Comparison of ENCODE assay signal across 10 cellular contexts in genomic region chr9:86766912-86767311, GRCh38.
DNase-seq lines count a peak whose midpoint lies in the region; TF ChIP-seq lines count a peak whose summit lies in the region.
"Had no signal": no experiment of that assay in that cellular context is flagged by ENCODE, and none has a peak within 500 bp of the region (broad histone marks: within the 10 kb centered on the region; RNA-seq: fewer than 3 reads in every experiment).

No MANE protein-coding gene starts in this region.

- H4K20me1 ChIP-seq in neural progenitor cell (ENCODE audit: low read depth), result no peaks in the 10 kb centered on the region

- no peaks in the 10 kb centered on the region for H3K36me3 ChIP-seq in neural progenitor cell
- H3K36me3 ChIP-seq: HAP-1 had no signal

- peaks cover 16% of the 10 kb centered on the region for H3K4me1 ChIP-seq in neural progenitor cell
- H3K4me1 ChIP-seq: HAP-1 had no signal

- H3K36me3 Mint-ChIP-seq in neural progenitor cell, result no peaks in the 10 kb centered on the region
- H3K36me3 Mint-ChIP-seq: activated naive CD8-positive, alpha-beta T cell treated with anti-CD3 and anti-CD28 coated beads, Interleukin-2, amount 10 ng/mL, durations not matched to agents 7 days and 5 days had no signal

- no peak overlapping the region for H3K4me3 Mint-ChIP-seq in neural progenitor cell
- H3K4me3 Mint-ChIP-seq: activated naive CD8-positive, alpha-beta T cell treated with anti-CD3 and anti-CD28 coated beads, Interleukin-2, amount 10 ng/mL, durations not matched to agents 7 days and 5 days had no signal

- H3K9me3 ChIP-seq in neural progenitor cell (ENCODE audit: low read depth), result no peaks in the 10 kb centered on the region
- H3K9me3 ChIP-seq: HAP-1 had no signal

- TF ChIP-seq CTCF in epithelial cell of esophagus (IDR thresholded peaks at IDR 0.05; ENCODE audit: insufficient read depth, low read depth, low read length, missing control alignments), result no peak
- no peak for TF ChIP-seq CTCF in neural progenitor cell (IDR thresholded peaks at IDR 0.05)

- no peak overlapping the region for H3K9ac ChIP-seq in neural progenitor cell

- H3K27ac ChIP-seq in neural progenitor cell, result no peak overlapping the region

- H3K9me3 Mint-ChIP-seq in neural progenitor cell, result peaks cover 4% of the 10 kb centered on the region
- H3K9me3 Mint-ChIP-seq: activated naive CD8-positive, alpha-beta T cell treated with anti-CD3 and anti-CD28 coated beads, Interleukin-2, amount 10 ng/mL, durations not matched to agents 7 days and 5 days had no signal

- DNase-seq in ELR (ENCODE audit: low read depth), result peak; percentile 97
- DNase-seq in NOMO-1 treated with DMSO at 0.1 percent for 48 hours (lab: John Stamatoyannopoulos, UW; ENCODE audit: unreplicated experiment), result peak; percentile 71
- peak; percentile 97 for DNase-seq in epithelial cell of esophagus (ENCODE audit: low read depth)
- peak; percentile 45 for DNase-seq in neural progenitor cell (ENCODE audit: low spot score)
- no peak for DNase-seq in hippocampal formation (lab: John Stamatoyannopoulos, UW)
- no peak for DNase-seq in NCI-H1105 (lab: John Stamatoyannopoulos, UW)
- DNase-seq in NCI-H1436 (lab: John Stamatoyannopoulos, UW), result no peak
- no peak for DNase-seq in 8988T
- DNase-seq: activated naive CD8-positive, alpha-beta T cell treated with anti-CD3 and anti-CD28 coated beads, Interleukin-2, amount 10 ng/mL, durations not matched to agents 7 days and 5 days had no signal

- H3K27me3 ChIP-seq in neural progenitor cell, result no peaks in the 10 kb centered on the region

- H2AFZ ChIP-seq in neural progenitor cell (replicated peaks), result no peak overlapping the region

- no peak overlapping the region for H3K4me3 ChIP-seq in epithelial cell of esophagus (ENCODE audit: low read length)
- no peak overlapping the region for H3K4me3 ChIP-seq in neural progenitor cell
- H3K4me3 ChIP-seq: HAP-1 had no signal

- no peak overlapping the region for H3K4me2 ChIP-seq in neural progenitor cell

- no peaks in the 10 kb centered on the region for H3F3A ChIP-seq in neural progenitor cell (ENCODE audit: low read depth)

- H3K4me1 Mint-ChIP-seq in neural progenitor cell, result peaks cover 16% of the 10 kb centered on the region
- H3K4me1 Mint-ChIP-seq: activated naive CD8-positive, alpha-beta T cell treated with anti-CD3 and anti-CD28 coated beads, Interleukin-2, amount 10 ng/mL, durations not matched to agents 7 days and 5 days had no signal

- H3K79me2 ChIP-seq in neural progenitor cell (ENCODE audit: low read depth), result no peaks in the 10 kb centered on the region

- H3K27me3 Mint-ChIP-seq in neural progenitor cell (ENCODE audit: insufficient read depth, low read depth), result peaks cover 8% of the 10 kb centered on the region
- H3K27me3 Mint-ChIP-seq: activated naive CD8-positive, alpha-beta T cell treated with anti-CD3 and anti-CD28 coated beads, Interleukin-2, amount 10 ng/mL, durations not matched to agents 7 days and 5 days had no signal

- H3K27ac Mint-ChIP-seq in neural progenitor cell, result no peak overlapping the region
- H3K27ac Mint-ChIP-seq: activated naive CD8-positive, alpha-beta T cell treated with anti-CD3 and anti-CD28 coated beads, Interleukin-2, amount 10 ng/mL, durations not matched to agents 7 days and 5 days had no signal

Comparison
In these comparisons a context has a peak if more than half of its experiments do, and no peak if none do; other contexts are left out.
1. DNase-seq: peak in ELR (single experiment), NOMO-1 treated with DMSO at 0.1 percent for 48 hours (single experiment), epithelial cell of esophagus (single experiment) and neural progenitor cell (single experiment); none in hippocampal formation (0 of 2), NCI-H1105 (single experiment), NCI-H1436 (single experiment) and 8988T (single experiment).